28 cellular contexts compared by ENCODE assay signal in genomic region chr1:78919150-78919549, GRCh38.
"Had no signal": no experiment of that assay in that cellular context is flagged by ENCODE, and none has a peak within 500 bp of the region (broad histone marks: within the 10 kb centered on the region; RNA-seq: fewer than 3 reads in every experiment).

No MANE protein-coding gene starts in this region.

- H3K4me1 ChIP-seq: foreskin keratinocyte, heart left ventricle, pancreas, prostate gland, testis, transverse colon had no signal

- H3K4me3 Mint-ChIP-seq: activated CD8-positive, alpha-beta memory T cell treated with anti-CD3 and anti-CD28 coated beads, Interleukin-2, amount 10 ng/mL, durations not matched to agents 7 days and 5 days; activated CD8-positive, alpha-beta T cell treated with anti-CD3 and anti-CD28 coated beads for 36 hours; activated naive CD4-positive, alpha-beta T cell treated with anti-CD3 and anti-CD28 coated beads, Interleukin-2, amount 50 U/mL, for 24 hours; activated naive CD8-positive, alpha-beta T cell treated with anti-CD3 and anti-CD28 coated beads, Interleukin-2, amount 50 U/mL, for 24 hours; naive thymus-derived CD4-positive, alpha-beta T cell had no signal

- H3K36me3 Mint-ChIP-seq: activated CD8-positive, alpha-beta memory T cell treated with anti-CD3 and anti-CD28 coated beads, Interleukin-2, amount 10 ng/mL, durations not matched to agents 7 days and 5 days; activated naive CD4-positive, alpha-beta T cell treated with anti-CD3 and anti-CD28 coated beads, Interleukin-2, amount 50 U/mL, for 24 hours; naive thymus-derived CD4-positive, alpha-beta T cell had no signal

- H3K27me3 ChIP-seq: foreskin keratinocyte, heart left ventricle, pancreas, testis, transverse colon had no signal

- H3K4me1 Mint-ChIP-seq: activated CD8-positive, alpha-beta memory T cell treated with anti-CD3 and anti-CD28 coated beads, Interleukin-2, amount 10 ng/mL, durations not matched to agents 7 days and 5 days; activated naive CD4-positive, alpha-beta T cell treated with anti-CD3 and anti-CD28 coated beads, Interleukin-2, amount 50 U/mL, for 24 hours; activated naive CD8-positive, alpha-beta T cell treated with anti-CD3 and anti-CD28 coated beads, Interleukin-2, amount 50 U/mL, for 24 hours; naive thymus-derived CD4-positive, alpha-beta T cell had no signal

- H3K4me3 ChIP-seq: heart left ventricle, pancreas, prostate gland, skin epidermis, testis, transverse colon had no signal

- H3K9me3 ChIP-seq: heart left ventricle, pancreas, prostate gland, testis, transverse colon had no signal

- H3K9me3 Mint-ChIP-seq: activated CD8-positive, alpha-beta T cell treated with anti-CD3 and anti-CD28 coated beads for 36 hours; activated naive CD4-positive, alpha-beta T cell treated with anti-CD3 and anti-CD28 coated beads, Interleukin-2, amount 50 U/mL, for 24 hours; activated naive CD8-positive, alpha-beta T cell treated with anti-CD3 and anti-CD28 coated beads, Interleukin-2, amount 50 U/mL, for 24 hours; activated T-helper 2 cell treated with anti-CD3 and anti-CD28 coated beads, Interferon-gamma antibody, Interleukin-2, Interleukin-4, amounts not matched to agents 10 μg/mL and 5 μg/mL and 100 μg/mL, durations not matched to agents 14 hours and 24 hours and 36 hours had no signal

- DNase-seq: activated CD4-positive, alpha-beta T cell treated with anti-CD3 and anti-CD28 coated beads for 1 hour; activated CD4-positive, alpha-beta T cell treated with anti-CD3 and anti-CD28 coated beads, Interleukin-2, amount 50 U/mL, for 1 hour; activated CD8-positive, alpha-beta memory T cell treated with anti-CD3 and anti-CD28 coated beads, Interleukin-2, amount 10 ng/mL, durations not matched to agents 7 days and 5 days; activated CD8-positive, alpha-beta T cell treated with anti-CD3 and anti-CD28 coated beads for 36 hours; activated naive CD8-positive, alpha-beta T cell treated with anti-CD3 and anti-CD28 coated beads, Interleukin-2, amount 50 U/mL, for 24 hours; activated T-cell treated with anti-CD3 and anti-CD28 coated beads, Interleukin-2, amount 50 U/mL, for 48 hours; amygdala; caudate nucleus; foreskin keratinocyte; heart left ventricle; hypothalamus; left ventricle myocardium superior; naive thymus-derived CD4-positive, alpha-beta T cell; nucleus accumbens; pancreas; retina; stimulated activated CD4-positive, alpha-beta T cell treated with anti-CD3 and anti-CD28 coated beads, Interleukin-12 subunit alpha, Interleukin-12 subunit beta, amount 100 ng/mL, for 4 hours; stimulated activated CD4-positive, alpha-beta T cell treated with anti-CD3 and anti-CD28 coated beads, Interleukin-4, amount 100 ng/mL, for 1 hour; stimulated activated naive CD8-positive, alpha-beta T cell treated with anti-CD3 and anti-CD28 coated beads, Interleukin-15, Interleukin-2, amounts not matched to agents 100 U/mL and 50 U/mL, for 24 hours; T1000; testis; transverse colon had no signal

- H3K27ac Mint-ChIP-seq: activated CD8-positive, alpha-beta memory T cell treated with anti-CD3 and anti-CD28 coated beads, Interleukin-2, amount 10 ng/mL, durations not matched to agents 7 days and 5 days; activated CD8-positive, alpha-beta T cell treated with anti-CD3 and anti-CD28 coated beads for 36 hours; activated naive CD4-positive, alpha-beta T cell treated with anti-CD3 and anti-CD28 coated beads, Interleukin-2, amount 50 U/mL, for 24 hours; activated naive CD8-positive, alpha-beta T cell treated with anti-CD3 and anti-CD28 coated beads, Interleukin-2, amount 50 U/mL, for 24 hours; activated T-helper 2 cell treated with anti-CD3 and anti-CD28 coated beads, Interferon-gamma antibody, Interleukin-2, Interleukin-4, amounts not matched to agents 10 μg/mL and 5 μg/mL and 100 μg/mL, durations not matched to agents 14 hours and 24 hours and 36 hours; naive thymus-derived CD4-positive, alpha-beta T cell had no signal

- H3K36me3 ChIP-seq: pancreas, prostate gland, transverse colon had no signal

- H3K27ac ChIP-seq: foreskin keratinocyte, heart left ventricle, pancreas, prostate gland, skin epidermis, testis, transverse colon had no signal

- H3K27me3 Mint-ChIP-seq: activated CD8-positive, alpha-beta memory T cell treated with anti-CD3 and anti-CD28 coated beads, Interleukin-2, amount 10 ng/mL, durations not matched to agents 7 days and 5 days; activated CD8-positive, alpha-beta T cell treated with anti-CD3 and anti-CD28 coated beads for 36 hours; activated naive CD4-positive, alpha-beta T cell treated with anti-CD3 and anti-CD28 coated beads, Interleukin-2, amount 50 U/mL, for 24 hours; activated naive CD8-positive, alpha-beta T cell treated with anti-CD3 and anti-CD28 coated beads, Interleukin-2, amount 50 U/mL, for 24 hours; naive thymus-derived CD4-positive, alpha-beta T cell had no signal

- ATAC-seq: activated CD8-positive, alpha-beta memory T cell treated with anti-CD3 and anti-CD28 coated beads, Interleukin-2, amount 10 ng/mL, durations not matched to agents 7 days and 5 days; activated CD8-positive, alpha-beta T cell treated with anti-CD3 and anti-CD28 coated beads for 36 hours; activated naive CD8-positive, alpha-beta T cell treated with anti-CD3 and anti-CD28 coated beads, Interleukin-2, amount 50 U/mL, for 24 hours; esophagus mucosa; foreskin keratinocyte; heart left ventricle; left ventricle myocardium superior; naive thymus-derived CD4-positive, alpha-beta T cell; pancreas; sciatic nerve; stimulated activated naive CD8-positive, alpha-beta T cell treated with anti-CD3 and anti-CD28 coated beads, Interleukin-15, Interleukin-2, amounts not matched to agents 100 U/mL and 50 U/mL, for 24 hours had no signal
